In the genomic region with DNA sequence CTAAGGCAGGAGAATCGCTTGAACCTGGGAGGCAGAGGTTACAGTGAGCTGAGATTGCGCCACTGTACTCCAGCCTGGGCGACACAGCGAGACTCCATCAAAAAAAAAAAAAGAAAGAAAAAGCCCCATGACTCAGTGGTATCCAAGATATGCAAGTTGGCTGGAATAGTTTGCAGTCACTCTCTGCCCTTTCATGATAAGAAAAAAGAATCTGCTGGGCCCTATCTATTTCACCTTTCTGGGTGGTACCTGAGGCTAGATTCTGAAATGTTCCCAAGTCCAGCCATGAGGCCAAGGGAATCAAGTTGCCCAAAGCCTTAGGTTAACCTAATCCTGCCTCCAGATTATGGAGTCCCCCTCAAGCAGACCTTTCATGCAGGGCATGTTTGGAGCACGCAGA, we compare ENCODE assay signal across 31 cellular contexts. TPM values are rescaled to one million over a fixed set of nuclear protein-coding genes. Genes with fewer than 3 reads are reported as not detected.
"Had no signal": no experiment of that assay in that cellular context is flagged by ENCODE, and none has a peak within 500 bp of the region (broad histone marks: within the 10 kb centered on the region; RNA-seq: fewer than 3 reads in every experiment).

No MANE protein-coding gene starts in this region.

- H3K9me3 ChIP-seq: stomach, suprapubic skin, testis, thoracic aorta, thyroid gland, tibial artery, tibial nerve, transverse colon, upper lobe of left lung, upper lobe of right lung, uterus, vagina had no signal

- H3K27me3 ChIP-seq: testis, thyroid gland, upper lobe of left lung, uterus, vagina had no signal

- H3K36me3 ChIP-seq: stomach, suprapubic skin, thoracic aorta, thyroid gland, tibial artery, tibial nerve, transverse colon, upper lobe of left lung, upper lobe of right lung, uterus, vagina had no signal

- H3K4me1 ChIP-seq: stomach, suprapubic skin, testis, thyroid gland, tibial artery, tibial nerve, transverse colon, upper lobe of left lung, upper lobe of right lung, uterus, vagina had no signal

- H3K4me3 ChIP-seq: stomach, suprapubic skin, testis, thoracic aorta, thyroid gland, tibial artery, tibial nerve, transverse colon, upper lobe of left lung, upper lobe of right lung, uterus, vagina had no signal

- H3K27ac Mint-ChIP-seq: stimulated activated effector memory CD8-positive, alpha-beta T cell treated with anti-CD3 and anti-CD28 coated beads, Interleukin-12 subunit alpha, Interleukin-12 subunit beta, amount 100 ng/mL, for 72 hours; stimulated activated memory B cell treated with anti-CD40 and anti-IgM and Interleukin-4, amounts not matched to agents 10 μg/mL and 1 μg/mL and 100 μg/mL, for 72 hours; stimulated activated naive B cell treated with anti-CD40 and anti-IgM and Interleukin-4, amounts not matched to agents 10 μg/mL and 1 μg/mL and 100 μg/mL, for 72 hours; stimulated activated naive CD8-positive, alpha-beta T cell treated with anti-CD3 and anti-CD28 coated beads, Interleukin-15, amount 100 ng/mL, for 72 hours; stimulated activated naive CD8-positive, alpha-beta T cell treated with anti-CD3 and anti-CD28 coated beads, Interleukin-15, Interleukin-2, amounts not matched to agents 100 ng/mL and 50 ng/mL, for 24 hours; type B pancreatic cell had no signal

- ATAC-seq: stimulated activated effector memory CD8-positive, alpha-beta T cell treated with anti-CD3 and anti-CD28 coated beads, Interleukin-12 subunit alpha, Interleukin-12 subunit beta, amount 100 ng/mL, for 72 hours; stimulated activated memory B cell treated with anti-CD40 and anti-IgM and Interleukin-4, amounts not matched to agents 10 μg/mL and 1 μg/mL and 100 μg/mL, for 72 hours; stimulated activated naive B cell treated with anti-CD40 and anti-IgM and Interleukin-4, amounts not matched to agents 10 μg/mL and 1 μg/mL and 100 μg/mL, for 72 hours; stimulated activated naive CD8-positive, alpha-beta T cell treated with anti-CD3 and anti-CD28 coated beads, Interleukin-15, amount 100 ng/mL, for 72 hours; stimulated activated naive CD8-positive, alpha-beta T cell treated with anti-CD3 and anti-CD28 coated beads, Interleukin-15, Interleukin-2, amounts not matched to agents 100 U/mL and 50 U/mL, for 24 hours; upper lobe of right lung had no signal

- H3K9me3 Mint-ChIP-seq: stimulated activated effector memory CD8-positive, alpha-beta T cell treated with anti-CD3 and anti-CD28 coated beads, Interleukin-12 subunit alpha, Interleukin-12 subunit beta, amount 100 ng/mL, for 72 hours; stimulated activated memory B cell treated with anti-CD40 and anti-IgM and Interleukin-4, amounts not matched to agents 10 μg/mL and 1 μg/mL and 100 μg/mL, for 72 hours; stimulated activated naive B cell treated with anti-CD40 and anti-IgM and Interleukin-4, amounts not matched to agents 10 μg/mL and 1 μg/mL and 100 μg/mL, for 72 hours; stimulated activated naive CD8-positive, alpha-beta T cell treated with anti-CD3 and anti-CD28 coated beads, Interleukin-15, amount 100 ng/mL, for 72 hours; stimulated activated naive CD8-positive, alpha-beta T cell treated with anti-CD3 and anti-CD28 coated beads, Interleukin-15, Interleukin-2, amounts not matched to agents 100 ng/mL and 50 ng/mL, for 24 hours; type B pancreatic cell had no signal

- DNase-seq: stimulated activated CD4-positive, alpha-beta T cell treated with anti-CD3 and anti-CD28 coated beads, Interleukin-2, amount 100 ng/mL, for 48 hours; stimulated activated CD4-positive, alpha-beta T cell treated with anti-CD3 and anti-CD28 coated beads, Interleukin-4, amount 100 ng/mL, for 1 hour; stimulated activated CD4-positive, alpha-beta T cell treated with anti-CD3 and anti-CD28 coated beads, Interleukin-4, amount 100 ng/mL, for 24 hours; stimulated activated CD4-positive, alpha-beta T cell treated with anti-CD3 and anti-CD28 coated beads, Interleukin-4, amount 100 ng/mL, for 4 hours; stimulated activated CD8-positive, alpha-beta memory T cell treated with anti-CD3 and anti-CD28 coated beads, Interleukin-4, amount 100 ng/mL, for 48 hours; stimulated activated naive B cell treated with anti-CD40 and anti-IgM and Interleukin-4, amounts not matched to agents 10 μg/mL and 1 μg/mL and 100 μg/mL, for 72 hours; stimulated activated naive CD4-positive, alpha-beta T cell; stimulated activated naive CD4-positive, alpha-beta T cell treated with Interleukin-2 at 50 U/mL for 16 hours; stimulated activated naive CD8-positive, alpha-beta T cell treated with anti-CD3 and anti-CD28 coated beads, Interleukin-15, amount 100 ng/mL, for 72 hours; stimulated activated naive CD8-positive, alpha-beta T cell treated with anti-CD3 and anti-CD28 coated beads, Interleukin-15, Interleukin-2, amounts not matched to agents 100 U/mL and 50 U/mL, for 24 hours; stomach; substantia nigra; testis; thyroid gland; tibial artery; transverse colon; upper lobe of left lung; upper lobe of right lung; uterus had no signal

- H3K36me3 Mint-ChIP-seq: stimulated activated effector memory CD8-positive, alpha-beta T cell treated with anti-CD3 and anti-CD28 coated beads, Interleukin-12 subunit alpha, Interleukin-12 subunit beta, amount 100 ng/mL, for 72 hours; stimulated activated memory B cell treated with anti-CD40 and anti-IgM and Interleukin-4, amounts not matched to agents 10 μg/mL and 1 μg/mL and 100 μg/mL, for 72 hours; stimulated activated naive B cell treated with anti-CD40 and anti-IgM and Interleukin-4, amounts not matched to agents 10 μg/mL and 1 μg/mL and 100 μg/mL, for 72 hours; type B pancreatic cell had no signal

- H3K27ac ChIP-seq: stomach, suprapubic skin, testis, thoracic aorta, thyroid gland, tibial artery, tibial nerve, transverse colon, upper lobe of left lung, upper lobe of right lung, uterus, vagina had no signal

- H3K4me3 Mint-ChIP-seq: stimulated activated effector memory CD8-positive, alpha-beta T cell treated with anti-CD3 and anti-CD28 coated beads, Interleukin-12 subunit alpha, Interleukin-12 subunit beta, amount 100 ng/mL, for 72 hours; stimulated activated memory B cell treated with anti-CD40 and anti-IgM and Interleukin-4, amounts not matched to agents 10 μg/mL and 1 μg/mL and 100 μg/mL, for 72 hours; stimulated activated naive B cell treated with anti-CD40 and anti-IgM and Interleukin-4, amounts not matched to agents 10 μg/mL and 1 μg/mL and 100 μg/mL, for 72 hours; stimulated activated naive CD8-positive, alpha-beta T cell treated with anti-CD3 and anti-CD28 coated beads, Interleukin-15, amount 100 ng/mL, for 72 hours; stimulated activated naive CD8-positive, alpha-beta T cell treated with anti-CD3 and anti-CD28 coated beads, Interleukin-15, Interleukin-2, amounts not matched to agents 100 ng/mL and 50 ng/mL, for 24 hours; type B pancreatic cell had no signal

- FAIRE-seq: urothelium cell line had no signal

RNA-seq across cellular contexts. Expression of gene NKX2-3, which starts 24.3 kb away (rescaled TPM):
- total RNA-seq: subcutaneous adipose tissue, suprapubic skin, tibial nerve, ureter, uterus, vagina had no signal
- polyA plus RNA-seq: urinary bladder had no signal
